8 cellular contexts compared by ENCODE assay signal in the genomic region with DNA sequence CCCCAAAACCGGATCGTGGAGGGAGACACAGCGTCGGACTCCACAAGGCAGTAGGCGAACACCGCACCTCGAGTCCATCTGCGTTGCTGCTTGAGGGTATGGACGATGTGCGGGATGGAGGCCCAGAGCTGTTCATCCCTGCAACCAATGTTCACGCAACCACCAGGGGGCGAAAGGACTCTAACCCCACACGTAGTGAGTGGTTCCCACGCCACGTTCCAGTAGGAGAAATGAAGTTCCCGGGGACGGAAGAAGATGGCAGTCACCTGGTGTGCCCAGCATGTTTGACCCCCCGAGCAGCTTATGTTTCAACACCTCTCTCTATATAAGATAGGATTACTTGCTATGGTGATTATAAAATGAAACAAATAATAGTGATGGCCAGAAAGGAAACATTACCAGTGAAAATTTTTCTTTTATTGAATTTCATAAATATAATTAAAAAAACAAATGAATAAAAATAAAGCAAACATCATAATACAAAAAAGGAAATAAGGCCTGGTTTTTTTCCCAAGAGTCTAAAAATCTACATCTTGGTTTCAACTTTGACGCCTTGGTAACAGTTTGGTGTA.
DNase-seq lines count a peak whose midpoint lies in the region; ATAC-seq, FAIRE-seq and TF ChIP-seq lines count a peak whose summit lies in the region.

No MANE protein-coding gene starts in this region.

- no peaks in the 10 kb centered on the region for H3K4me1 Mint-ChIP-seq in activated CD4-positive, alpha-beta T cell treated with anti-CD3 and anti-CD28 coated beads, Interleukin-2, amount 10 ng/mL, durations not matched to agents 7 days and 5 days

- no peak overlapping the region for H3K14ac ChIP-seq in H1 (ENCODE audit: insufficient read length)

- peak; percentile 8 for DNase-seq in activated CD4-positive, CD25-positive, alpha-beta regulatory T cell treated with anti-CD3 and anti-CD28 coated beads, Interleukin-2, amount 50 U/mL, for 16 hours (ENCODE audit: low read depth, low spot score)
- DNase-seq in NCI-H2081 treated with DMSO at 0.1 percent for 48 hours (lab: John Stamatoyannopoulos, UW), result peak; percentile 65
- DNase-seq in activated CD4-positive, alpha-beta T cell treated with anti-CD3 and anti-CD28 coated beads, Interleukin-2, amount 10 ng/mL, durations not matched to agents 7 days and 5 days, result peak; percentile 52
- peak; percentile 34 to 85 for DNase-seq in H1 (ENCODE audit: low read depth in 1 of 2, low spot score in 2 of 2)
- DNase-seq in medulla oblongata (ENCODE audit: extremely low spot score), result peak; percentile 87
- peak; percentile 30 for DNase-seq in stimulated activated CD8-positive, alpha-beta memory T cell treated with anti-CD3 and anti-CD28 coated beads, Interleukin-4, amount 100 ng/mL, for 24 hours (ENCODE audit: low read depth)

- H2BK15ac ChIP-seq in H1 (ENCODE audit: low read length), result no peak overlapping the region

- H4K5ac ChIP-seq in H1 (ENCODE audit: insufficient read length, low read depth, low read length), result no peak overlapping the region

- no peaks in the 10 kb centered on the region for H3K36me3 Mint-ChIP-seq in activated CD4-positive, alpha-beta T cell treated with anti-CD3 and anti-CD28 coated beads, Interleukin-2, amount 10 ng/mL, durations not matched to agents 7 days and 5 days (ENCODE audit: low read depth)

- H3K79me2 ChIP-seq in H1 (ENCODE audit: control insufficient read depth in 1 of 2, insufficient read depth in 2 of 2, low read length in 2 of 2), result no peaks in the 10 kb centered on the region

- 61% methylated on average over 19 of the region's 19 CpGs; no CpG with 5 or more reads in 1 of the 2 experiments for WGBS in H1 (ENCODE audit: extremely low coverage in 1 of 2, insufficient coverage in 1 of 2, insufficient read length in 1 of 2, insufficient replicate concordance in 2 of 2, low coverage in 1 of 2, low lambda C conversion rate in 2 of 2, missing lambda C conversion rate in 1 of 2), 2 experiments

- H3K4me1 ChIP-seq in H1 (replicated peaks in 1 of 4; ENCODE audit: control insufficient read depth in 3 of 4, insufficient read depth in 4 of 4, low read length in 3 of 4), result no peaks in the 10 kb centered on the region; a peak in 2 of 7 replicates

- no peak overlapping the region for H3K4me2 ChIP-seq in H1 (ENCODE audit: insufficient read depth in 1 of 2, low read depth in 2 of 2, low read length in 2 of 2)

- H3K27ac ChIP-seq in H1 (ENCODE audit: low read depth, low read length), result no peak overlapping the region

- POLR2A ChIA-PET in activated CD4-positive, alpha-beta T cell treated with anti-CD3 and anti-CD28 coated beads, Interleukin-2, amount 10 ng/mL, durations not matched to agents 7 days and 5 days (lab: Charles Lee), result no interaction called here
- POLR2A ChIA-PET in H1 (lab: Charles Lee; ENCODE audit: partially characterized antibody), result no interaction called here

- H3K9me3 ChIP-seq in H1 (ENCODE audit: insufficient read depth in 2 of 2, low read depth in 1 of 2, low read length in 1 of 2), result no peaks in the 10 kb centered on the region

- no peak for TF ChIP-seq POLR2A in H1 (IDR thresholded peaks at IDR 0.05; ENCODE audit: control extremely low read depth in 1 of 2, low read depth in 2 of 2, low read length in 2 of 2)

- peaks cover 0 to 11% (median 8%) of the 10 kb centered on the region in 4 experiments; a peak in 6 of 7 replicates for H3K27me3 ChIP-seq in H1 (replicated peaks in 1 of 4; ENCODE audit: control insufficient read depth in 3 of 4, extremely low read depth in 1 of 4, insufficient read depth in 3 of 4, low read length in 3 of 4)

- no peaks in the 10 kb centered on the region for H3K23me2 ChIP-seq in H1 (ENCODE audit: low read depth, low read length)

- H2AK5ac ChIP-seq in H1 (ENCODE audit: low read depth, low read length), result no peak overlapping the region

- FAIRE-seq in H1 (lab: Jason Lieb, UNC), result peak; percentile 66

- TF ChIP-seq CTCF in H1 (IDR thresholded peaks at IDR 0.05; ENCODE audit: control extremely low read depth in 1 of 3, insufficient read depth in 1 of 3, low read depth in 1 of 3, low read length in 3 of 3), result peak; percentile 69 to 91 (median 84)

- no peak overlapping the region for H2AFZ ChIP-seq in H1 (ENCODE audit: low read length)

- ATAC-seq in activated CD4-positive, CD25-positive, alpha-beta regulatory T cell treated with anti-CD3 and anti-CD28 coated beads, Interleukin-2, amount 50 U/mL, for 24 hours, result no peak
- ATAC-seq in HG02870 (IDR thresholded peaks at IDR 0.05; ENCODE audit: unreplicated experiment), result no peak

- H3K27me3 Mint-ChIP-seq in activated CD4-positive, alpha-beta T cell treated with anti-CD3 and anti-CD28 coated beads, Interleukin-2, amount 10 ng/mL, durations not matched to agents 7 days and 5 days, result no peaks in the 10 kb centered on the region

- no peak overlapping the region for H3K18ac ChIP-seq in H1 (ENCODE audit: extremely low read depth, low read length)

- no peak overlapping the region for H2BK12ac ChIP-seq in H1 (ENCODE audit: low read depth, low read length)

- no peaks in the 10 kb centered on the region for H3K79me1 ChIP-seq in H1 (ENCODE audit: low read depth, low read length)

- H4K8ac ChIP-seq in H1 (ENCODE audit: extremely low read depth, insufficient read depth, low read length), result no peak overlapping the region

- no peak overlapping the region for H2BK120ac ChIP-seq in H1 (replicated peaks; ENCODE audit: low read depth, low read length)

- no peaks in the 10 kb centered on the region for H3K36me3 ChIP-seq in H1 (ENCODE audit: control insufficient read depth in 2 of 4, insufficient read depth in 4 of 4, low read length in 3 of 4)

- TF ChIP-seq RAD21 in H1 (IDR thresholded peaks at IDR 0.05 in 1 of 2, conservative IDR thresholded peaks at IDR 0.05 in 1 of 2; ENCODE audit: low read depth in 2 of 2, low read length in 2 of 2), result peak; percentile 86 to 88

- no peak overlapping the region for H2BK5ac ChIP-seq in H1 (ENCODE audit: low read depth, low read length)

- H3K4me3 ChIP-seq in H1 (ENCODE audit: extremely low read depth in 1 of 4, insufficient read depth in 2 of 4, low read depth in 3 of 4, low read length in 4 of 4), result no peak overlapping the region

- H3K9me3 Mint-ChIP-seq in activated CD4-positive, alpha-beta T cell treated with anti-CD3 and anti-CD28 coated beads, Interleukin-2, amount 10 ng/mL, durations not matched to agents 7 days and 5 days, result no peaks in the 10 kb centered on the region

- no peak overlapping the region for H3K9ac ChIP-seq in H1 (replicated peaks in 1 of 4; ENCODE audit: extremely low read depth in 1 of 4, low read depth in 3 of 4, low read length in 3 of 4)

- no peak overlapping the region for H3K4me3 Mint-ChIP-seq in activated CD4-positive, alpha-beta T cell treated with anti-CD3 and anti-CD28 coated beads, Interleukin-2, amount 10 ng/mL, durations not matched to agents 7 days and 5 days

- H3K56ac ChIP-seq in H1 (replicated peaks; ENCODE audit: insufficient read length, low read depth, low read length), result no peak overlapping the region

- no peak overlapping the region for H2BK20ac ChIP-seq in H1 (ENCODE audit: low read length)

- no peak overlapping the region for H4K91ac ChIP-seq in H1 (replicated peaks; ENCODE audit: insufficient read length, low read length)

- CTCF ChIA-PET in activated CD4-positive, alpha-beta T cell treated with anti-CD3 and anti-CD28 coated beads, Interleukin-2, amount 10 ng/mL, durations not matched to agents 7 days and 5 days (lab: Charles Lee), result no interaction called here
- CTCF ChIA-PET in H1 (lab: Charles Lee; ENCODE audit: partially characterized antibody), result interaction anchor here (0.5 to 4.3 kb wide), 20 partner anchors 15 to 610 kb away, joined by 3 to 46 read pairs (median 3); no protein-coding TSS in a partner anchor

- H3K4ac ChIP-seq in H1 (replicated peaks; ENCODE audit: insufficient read length, low read depth, low read length), result no peak overlapping the region

- no peaks in the 10 kb centered on the region for H4K20me1 ChIP-seq in H1 (replicated peaks in 1 of 2; ENCODE audit: control insufficient read depth in 1 of 2, insufficient read depth in 2 of 2, low read length in 2 of 2)

- H3K27ac Mint-ChIP-seq in activated CD4-positive, alpha-beta T cell treated with anti-CD3 and anti-CD28 coated beads, Interleukin-2, amount 10 ng/mL, durations not matched to agents 7 days and 5 days, result no peak overlapping the region

- TF ChIP-seq EP300 in H1 (IDR thresholded peaks at IDR 0.05; ENCODE audit: borderline replicate concordance in 1 of 2, low read depth in 2 of 2, low read length in 2 of 2), result no peak

- no peak overlapping the region for H3K23ac ChIP-seq in H1 (ENCODE audit: insufficient read length)

TF ChIP-seq in H1, 55 proteins besides CTCF, POLR2A, EP300 and RAD21:
- TF ChIP-seq MAX (IDR thresholded peaks at IDR 0.05) (peak; percentile 40; the same call in 1 of the 2 replicates), BRCA1 (IDR thresholded peaks at IDR 0.05; ENCODE audit: low read depth, low read length) (no peak), BACH1 (IDR thresholded peaks at IDR 0.05; ENCODE audit: low read length) (peak; percentile 58; the same call in 1 of the 2 replicates), ZNF274 (IDR thresholded peaks at IDR 0.05; ENCODE audit: borderline replicate concordance, extremely low read depth, low read length) (no peak), HDAC2 (IDR thresholded peaks at IDR 0.05; ENCODE audit: borderline replicate concordance in 1 of 2, low read depth in 2 of 2, low read length in 2 of 2) (peak in 1 of 2 experiments; percentile 74; a peak in 1 of 4 replicates), CREB1 (IDR thresholded peaks at IDR 0.05) (peak; percentile 30; the same call in 1 of the 2 replicates), YY1 (IDR thresholded peaks at IDR 0.05; ENCODE audit: low read depth, low read length) (peak; percentile 62; the same call in 1 of the 2 replicates)
TF ChIP-seq in H1: peak in this region for 5.

Comparison
In these comparisons a context has a peak if more than half of its experiments do, and no peak if none do; other contexts are left out.
1. DNase-seq: peak in every context shown above with its lines; median percentile 87 in medulla oblongata; 65 in NCI-H2081 treated with DMSO at 0.1 percent for 48 hours; 60 in H1; 52 in activated CD4-positive, alpha-beta T cell treated with anti-CD3 and anti-CD28 coated beads, Interleukin-2, amount 10 ng/mL, durations not matched to agents 7 days and 5 days; 30 in stimulated activated CD8-positive, alpha-beta memory T cell treated with anti-CD3 and anti-CD28 coated beads, Interleukin-4, amount 100 ng/mL, for 24 hours; 8 in activated CD4-positive, CD25-positive, alpha-beta regulatory T cell treated with anti-CD3 and anti-CD28 coated beads, Interleukin-2, amount 50 U/mL, for 16 hours.